In genomic region chr7:43625977-43626376, GRCh38 we compare ENCODE assay signal across 9 cellular contexts. TPM values are rescaled to one million over a fixed set of nuclear protein-coding genes. Genes with fewer than 3 reads are reported as not detected.
DNase-seq lines count a peak whose midpoint lies in the region; ATAC-seq and TF ChIP-seq lines count a peak whose summit lies in the region.
"Had no signal": no experiment of that assay in that cellular context is flagged by ENCODE, and none has a peak within 500 bp of the region (broad histone marks: within the 10 kb centered on the region; RNA-seq: fewer than 3 reads in every experiment).

No MANE protein-coding gene starts in this region.

- TF ChIP-seq CTCF in Panc1 (IDR thresholded peaks at IDR 0.05) (no peak), left ventricle myocardium inferior (IDR thresholded peaks at IDR 0.05; ENCODE audit: borderline replicate concordance) (no peak), upper lobe of right lung (IDR thresholded peaks at IDR 0.05) (no peak)

- H3K36me3 ChIP-seq in Panc1 (ENCODE audit: control insufficient read depth, insufficient read depth, low read length) (peaks cover 16% of the 10 kb centered on the region), left ventricle myocardium inferior (peaks cover 39% of the 10 kb centered on the region), upper lobe of right lung (peaks cover 63% of the 10 kb centered on the region), MG63 (peaks cover 90% of the 10 kb centered on the region)

- intact Hi-C loops in Right ventricle myocardium inferior (cut with DNase I) (no loop called here), cardiac septum (cut with DNase I) (no loop called here), Panc1 (cut with micrococcal nuclease; ENCODE audit: unreplicated experiment) (no loop called here), left ventricle myocardium inferior (cut with micrococcal nuclease) (no loop called here), upper lobe of right lung (cut with DNase I) (no loop called here)

- ATAC-seq in Right ventricle myocardium inferior (peak; percentile 52), Panc1 (peak; percentile 32; the same call in 1 of the 2 replicates), upper lobe of right lung (peak; percentile 47)

- no peak overlapping the region for H3K4me3 ChIP-seq in Panc1 (ENCODE audit: low read depth in 2 of 2, low read length in 2 of 2)
- no peak overlapping the region for H3K4me3 ChIP-seq in left ventricle myocardium inferior
- H3K4me3 ChIP-seq in upper lobe of right lung: no peak overlapping the region
- no peak overlapping the region for H3K4me3 ChIP-seq in MG63

- in situ Hi-C loops in Panc1 (cut with HindIII; ENCODE audit: low pct_unique_long_range_greater_than_20kb, low sequenced_read_pairs) (no loop called here), G401 (cut with HindIII; ENCODE audit: low sequenced_read_pairs) (no loop called here)

- no peak overlapping the region for H3K27ac ChIP-seq in Panc1 (ENCODE audit: low read length)
- peak overlapping the region; percentile 27 for H3K27ac ChIP-seq in left ventricle myocardium inferior (replicated peaks)
- H3K27ac ChIP-seq in upper lobe of right lung: peak overlapping the region; percentile 30

- CTCF ChIA-PET in Panc1 (lab: Charles Lee): interaction anchor here (0.9 kb wide), 1 partner anchor 43 kb away, joined by 4 read pairs; the partner anchor contains the start of gene STK17A

- POLR2A ChIA-PET in Panc1 (lab: Charles Lee): no interaction called here

- no peaks in the 10 kb centered on the region for H3K4me1 ChIP-seq in Panc1 (ENCODE audit: control insufficient read depth, insufficient read depth, low read length)
- H3K4me1 ChIP-seq in left ventricle myocardium inferior: peaks cover 30% of the 10 kb centered on the region
- peaks cover 3% of the 10 kb centered on the region for H3K4me1 ChIP-seq in upper lobe of right lung

- H3K9me3 ChIP-seq in Panc1 (ENCODE audit: control insufficient read depth, insufficient read depth, low read depth, low read length) (no peaks in the 10 kb centered on the region), left ventricle myocardium inferior (replicated peaks) (no peaks in the 10 kb centered on the region), upper lobe of right lung (no peaks in the 10 kb centered on the region), MG63 (no peaks in the 10 kb centered on the region)

- no TSS peak for BruUV-seq in Panc1 (replicated peaks; lab: Mats Ljungman, UMichigan)

- H3K27me3 ChIP-seq in Panc1 (ENCODE audit: control insufficient read depth, insufficient read depth, low read length): no peaks in the 10 kb centered on the region
- no peaks in the 10 kb centered on the region for H3K27me3 ChIP-seq in left ventricle myocardium inferior (ENCODE audit: low read depth)
- H3K27me3 ChIP-seq in upper lobe of right lung: no peaks in the 10 kb centered on the region
- H3K27me3 ChIP-seq in MG63: no peaks in the 10 kb centered on the region

- no peak for DNase-seq in Right ventricle myocardium inferior (ENCODE audit: missing footprints)
- no peak for DNase-seq in cardiac septum (ENCODE audit: low spot score)
- DNase-seq in Panc1 (ENCODE audit: low read depth, low spot score): no peak
- DNase-seq in left ventricle myocardium inferior: no peak
- no peak for DNase-seq in upper lobe of right lung
- no peak for DNase-seq in MG63
- no peak for DNase-seq in G401 (ENCODE audit: low spot score)
- no peak for DNase-seq in NCI-H1092 treated with DMSO at 0.1 percent for 48 hours (lab: John Stamatoyannopoulos, UW)
- DNase-seq: AML-193 had no signal

RNA-seq across cellular contexts. Expression of gene STK17A, which starts 43.1 kb away (rescaled TPM):
- total RNA-seq in Right ventricle myocardium inferior (28.1 TPM), cardiac septum (40.3 TPM), Panc1 (2021; ENCODE audit: unreplicated experiment) (21.3 TPM), left ventricle myocardium inferior (32.3 TPM), upper lobe of right lung (35.4 TPM)
- 10.2 TPM for polyA plus RNA-seq in Panc1 (2012; ENCODE audit: insufficient read length)
- total RNA-seq in MG63 (2014; rRNA removed; shearing (Covaris generic); ENCODE audit: low replicate concordance): 74.9 and 111 TPM in 2 replicates
- 146 and 170 TPM in 2 replicates for total RNA-seq in G401 (2014; rRNA removed; shearing (Covaris generic))
